12 cellular contexts compared by ENCODE assay signal in the genomic region with DNA sequence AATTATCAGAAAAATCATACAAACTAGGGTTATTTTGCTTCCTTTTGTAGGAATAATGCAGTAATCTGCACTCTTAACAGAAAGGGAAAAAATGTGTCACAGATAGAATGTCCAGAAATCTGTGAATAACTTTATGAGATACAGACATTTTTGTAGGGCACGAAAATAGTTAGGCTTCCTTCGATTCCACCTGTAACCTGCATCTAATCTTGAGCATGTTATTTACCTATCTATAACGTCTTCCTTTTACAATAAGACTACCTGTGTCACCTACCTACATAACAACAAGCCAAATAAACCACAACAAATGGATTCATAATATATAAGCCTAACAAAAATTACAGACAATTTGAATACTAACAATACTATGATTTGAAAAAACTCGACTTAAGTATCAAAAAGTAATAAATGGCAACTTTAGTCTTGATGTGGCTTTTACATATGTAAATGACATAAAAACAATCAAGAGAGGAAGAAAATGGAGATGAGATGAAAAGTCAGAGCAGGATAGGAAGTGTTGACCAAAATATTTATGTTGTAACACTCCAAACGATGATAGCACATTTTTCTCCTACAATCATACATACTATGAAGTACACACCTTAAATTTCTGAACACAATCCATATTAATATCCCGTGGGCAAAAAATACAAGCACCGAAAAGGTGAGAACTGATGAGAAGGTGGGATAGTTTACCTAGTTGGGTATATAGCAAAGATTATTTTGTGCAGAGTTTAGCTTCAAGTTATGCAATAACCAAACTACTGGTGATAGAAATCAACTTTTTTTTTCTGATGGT. TPM values are rescaled to one million over a fixed set of nuclear protein-coding genes. Genes with fewer than 3 reads are reported as not detected.
DNase-seq lines count a peak whose midpoint lies in the region; ATAC-seq and TF ChIP-seq lines count a peak whose summit lies in the region.
"Had no signal": no experiment of that assay in that cellular context is flagged by ENCODE, and none has a peak within 500 bp of the region (broad histone marks: within the 10 kb centered on the region; RNA-seq: fewer than 3 reads in every experiment).

No MANE protein-coding gene starts in this region.

- H3K4me3 Mint-ChIP-seq in CD4-positive, alpha-beta memory T cell = peak overlapping the region; percentile 97 to 100 (median 98)
- peak overlapping the region; percentile 91 for H3K4me3 Mint-ChIP-seq in activated naive CD8-positive, alpha-beta T cell treated with anti-CD3 and anti-CD28 coated beads, Interleukin-2, amount 10 ng/mL, durations not matched to agents 7 days and 5 days
- peak overlapping the region; percentile 70 for H3K4me3 Mint-ChIP-seq in nephron progenitor cell

- no peak overlapping the region for H3K9ac ChIP-seq in HUES48 (ENCODE audit: low read depth, low read length)

- H3K9me3 ChIP-seq in CD4-positive, alpha-beta memory T cell (ENCODE audit: control insufficient read depth in 1 of 2, low read length in 2 of 2) = no peaks in the 10 kb centered on the region
- no peaks in the 10 kb centered on the region for H3K9me3 ChIP-seq in HUES48 (ENCODE audit: control insufficient read depth, insufficient read depth, low read length)
- no peaks in the 10 kb centered on the region for H3K9me3 ChIP-seq in right atrium auricular region

- CTCF ChIA-PET in CD4-positive, alpha-beta memory T cell (lab: Charles Lee; ENCODE audit: partially characterized antibody) = interaction anchor here (0.7 to 3.9 kb wide), 5 partner anchors 25 to 1455 kb away, joined by 3 to 35 read pairs (median 4); no protein-coding TSS in a partner anchor

- no peaks in the 10 kb centered on the region for H3K36me3 ChIP-seq in CD4-positive, alpha-beta memory T cell (ENCODE audit: insufficient read depth, low read length)
- H3K36me3 ChIP-seq in HUES48 (ENCODE audit: control insufficient read depth, insufficient read depth, low read length) (no peaks in the 10 kb centered on the region), right atrium auricular region (no peaks in the 10 kb centered on the region)

- H3K27me3 Mint-ChIP-seq in CD4-positive, alpha-beta memory T cell = no peaks in the 10 kb centered on the region
- H3K27me3 Mint-ChIP-seq in activated naive CD8-positive, alpha-beta T cell treated with anti-CD3 and anti-CD28 coated beads, Interleukin-2, amount 10 ng/mL, durations not matched to agents 7 days and 5 days = no peaks in the 10 kb centered on the region
- H3K27me3 Mint-ChIP-seq in nephron progenitor cell (ENCODE audit: low read depth, poor library complexity) = peaks cover 9% of the 10 kb centered on the region

- DNase-seq in CD4-positive, alpha-beta memory T cell = peak in 4 of 5 donors; percentile 42 to 55 (median 44)
- no peak for DNase-seq in activated naive CD8-positive, alpha-beta T cell treated with anti-CD3 and anti-CD28 coated beads, Interleukin-2, amount 10 ng/mL, durations not matched to agents 7 days and 5 days
- DNase-seq in nephron progenitor cell = no peak
- no peak for DNase-seq in right atrium auricular region (ENCODE audit: low spot score)
- DNase-seq in activated CD8-positive, alpha-beta memory T cell treated with anti-CD3 and anti-CD28 coated beads, Interleukin-2, amount 50 U/mL, for 4 hours = no peak
- DNase-seq in left ventricle myocardium superior = no peak
- DNase-seq: caudate nucleus, DMS153, NCI-H1048, NCI-H526 treated with DMSO at 0.1 percent for 48 hours had no signal

- intact Hi-C loops in CD4-positive, alpha-beta memory T cell (cut with micrococcal nuclease) = loop anchor here (10.0 kb wide), 1 partner anchor 49 kb away; no protein-coding TSS in a partner anchor
- intact Hi-C loops in left ventricle myocardium superior (cut with micrococcal nuclease) = no loop called here

- H3K27ac ChIP-seq in CD4-positive, alpha-beta memory T cell (ENCODE audit: low read depth, low read length) = peak overlapping the region; percentile 92
- H3K27ac ChIP-seq in HUES48 (ENCODE audit: low read depth, low read length) (no peak overlapping the region), right atrium auricular region (no peak overlapping the region)

- ATAC-seq in activated naive CD8-positive, alpha-beta T cell treated with anti-CD3 and anti-CD28 coated beads, Interleukin-2, amount 10 ng/mL, durations not matched to agents 7 days and 5 days (ENCODE audit: low read depth) = no peak
- no peak for ATAC-seq in GM18867 (IDR thresholded peaks at IDR 0.05; ENCODE audit: unreplicated experiment)
- ATAC-seq in left ventricle myocardium superior = no peak

- H3K4me1 ChIP-seq in CD4-positive, alpha-beta memory T cell (ENCODE audit: insufficient read depth, low read length) = peaks cover 69% of the 10 kb centered on the region
- H3K4me1 ChIP-seq in HUES48 (ENCODE audit: control insufficient read depth, insufficient read depth, low read length) (peaks cover 52% of the 10 kb centered on the region), right atrium auricular region (peaks cover 0 to 36% of the 10 kb centered on the region in 2 donors)

- peak overlapping the region; percentile 87 to 97 for H3K4me3 ChIP-seq in CD4-positive, alpha-beta memory T cell (ENCODE audit: low read length in 2 of 2)
- H3K4me3 ChIP-seq in HUES48 (ENCODE audit: low read depth, low read length) (peak overlapping the region; percentile 89; the same call in 1 of the 2 replicates), right atrium auricular region (no peak overlapping the region)

- TF ChIP-seq CTCF in nephron progenitor cell (IDR thresholded peaks at IDR 0.05) (no peak), right atrium auricular region (IDR thresholded peaks at IDR 0.05) (no peak)

- H3K27ac Mint-ChIP-seq in CD4-positive, alpha-beta memory T cell = peak overlapping the region; percentile 94 to 100 (median 99)
- H3K27ac Mint-ChIP-seq in activated naive CD8-positive, alpha-beta T cell treated with anti-CD3 and anti-CD28 coated beads, Interleukin-2, amount 10 ng/mL, durations not matched to agents 7 days and 5 days = peak overlapping the region; percentile 69
- H3K27ac Mint-ChIP-seq in nephron progenitor cell = no peak overlapping the region

- POLR2A ChIA-PET in CD4-positive, alpha-beta memory T cell (lab: Charles Lee; ENCODE audit: partially characterized antibody) = interaction anchor here (0.6 to 13.6 kb wide), 8 partner anchors 15 to 259 kb away, joined by 3 to 286 read pairs (median 23); a partner anchor contains a TSS
- POLR2A ChIA-PET in activated naive CD8-positive, alpha-beta T cell treated with anti-CD3 and anti-CD28 coated beads, Interleukin-2, amount 10 ng/mL, durations not matched to agents 7 days and 5 days (lab: Charles Lee) = interaction anchor here (0.6 to 6.2 kb wide), 7 partner anchors 15 to 218 kb away, joined by 3 to 108 read pairs (median 4); a partner anchor contains a TSS

- H3K4me1 Mint-ChIP-seq in CD4-positive, alpha-beta memory T cell = peaks cover 45 to 84% (median 62%) of the 10 kb centered on the region in 4 donors
- peaks cover 54% of the 10 kb centered on the region for H3K4me1 Mint-ChIP-seq in activated naive CD8-positive, alpha-beta T cell treated with anti-CD3 and anti-CD28 coated beads, Interleukin-2, amount 10 ng/mL, durations not matched to agents 7 days and 5 days
- H3K4me1 Mint-ChIP-seq in nephron progenitor cell = peaks cover 63% of the 10 kb centered on the region

- H3K27me3 ChIP-seq in CD4-positive, alpha-beta memory T cell (ENCODE audit: insufficient read depth, low read length) = no peaks in the 10 kb centered on the region
- H3K27me3 ChIP-seq in HUES48 (ENCODE audit: control insufficient read depth, insufficient read depth, low read length) = no peaks in the 10 kb centered on the region
- H3K27me3 ChIP-seq in right atrium auricular region = no peaks in the 10 kb centered on the region

- peaks cover 3 to 31% of the 10 kb centered on the region in 2 donors for H3K36me3 Mint-ChIP-seq in CD4-positive, alpha-beta memory T cell
- H3K36me3 Mint-ChIP-seq in activated naive CD8-positive, alpha-beta T cell treated with anti-CD3 and anti-CD28 coated beads, Interleukin-2, amount 10 ng/mL, durations not matched to agents 7 days and 5 days = peaks cover 4% of the 10 kb centered on the region
- H3K36me3 Mint-ChIP-seq in nephron progenitor cell (ENCODE audit: low read depth) = no peaks in the 10 kb centered on the region

- H3K9me3 Mint-ChIP-seq in CD4-positive, alpha-beta memory T cell = peaks cover 0 to 4% (median 0%) of the 10 kb centered on the region in 8 donors
- no peaks in the 10 kb centered on the region for H3K9me3 Mint-ChIP-seq in activated naive CD8-positive, alpha-beta T cell treated with anti-CD3 and anti-CD28 coated beads, Interleukin-2, amount 10 ng/mL, durations not matched to agents 7 days and 5 days
- H3K9me3 Mint-ChIP-seq in nephron progenitor cell = no peaks in the 10 kb centered on the region

RNA-seq across cellular contexts. Expression of a gene that starts 2.5 kb away (rescaled TPM):
- total RNA-seq in CD4-positive, alpha-beta memory T cell = 100 to 1,000 TPM; 244 to 261 TPM
- 100 to 1,000 TPM in 1 of 2 donors, 10 to 100 TPM in 1; 91.3 to 146 TPM for polyA plus RNA-seq in CD4-positive, alpha-beta memory T cell
- total RNA-seq in activated naive CD8-positive, alpha-beta T cell treated with anti-CD3 and anti-CD28 coated beads, Interleukin-2, amount 10 ng/mL, durations not matched to agents 7 days and 5 days = 100 to 1,000 TPM; 131 to 134 TPM
- total RNA-seq in right atrium auricular region (10 to 100 TPM; 31.4 to 49.1 TPM), left ventricle myocardium superior (33.4 TPM)

RNA-seq across cellular contexts. Expression of a gene that starts 14.6 kb away (rescaled TPM):
- 100 to 1,000 TPM; 130 to 133 TPM for total RNA-seq in CD4-positive, alpha-beta memory T cell
- 10 to 100 TPM; 66.7 to 94.6 TPM for polyA plus RNA-seq in CD4-positive, alpha-beta memory T cell
- 100 to 1,000 TPM; 125 to 131 TPM for total RNA-seq in activated naive CD8-positive, alpha-beta T cell treated with anti-CD3 and anti-CD28 coated beads, Interleukin-2, amount 10 ng/mL, durations not matched to agents 7 days and 5 days
- total RNA-seq in right atrium auricular region = 10 to 100 TPM; 16.9 to 51.2 TPM
- total RNA-seq in left ventricle myocardium superior = 13.8 TPM

Comparison
In these comparisons a context has a peak if more than half of its experiments do, and no peak if none do; other contexts are left out.
1. DNase-seq: peak in CD4-positive, alpha-beta memory T cell (4 of 5); none in activated naive CD8-positive, alpha-beta T cell treated with anti-CD3 and anti-CD28 coated beads, Interleukin-2, amount 10 ng/mL, durations not matched to agents 7 days and 5 days (single experiment), nephron progenitor cell (single experiment), right atrium auricular region (single experiment), activated CD8-positive, alpha-beta memory T cell treated with anti-CD3 and anti-CD28 coated beads, Interleukin-2, amount 50 U/mL, for 4 hours (single experiment) and left ventricle myocardium superior (single experiment).
2. H3K4me3 ChIP-seq: peak in CD4-positive, alpha-beta memory T cell (2 of 2) and HUES48 (single experiment); none in right atrium auricular region (0 of 2).
3. Peak in every context shown above with its lines, with median percentiles within 50 percentile points of each other: H3K4me3 Mint-ChIP-seq.